11 cellular contexts compared by ENCODE assay signal in genomic region chr11:2446590-2447252, GRCh38. TPM values are rescaled to one million over a fixed set of nuclear protein-coding genes. Genes with fewer than 3 reads are reported as not detected.
DNase-seq lines count a peak whose midpoint lies in the region; ATAC-seq and TF ChIP-seq lines count a peak whose summit lies in the region.
"Had no signal": no experiment of that assay in that cellular context is flagged by ENCODE, and none has a peak within 500 bp of the region (broad histone marks: within the 10 kb centered on the region; RNA-seq: fewer than 3 reads in every experiment).

No MANE protein-coding gene starts in this region.

- peaks cover 32% of the 10 kb centered on the region for H3K4me1 Mint-ChIP-seq in activated CD4-positive, alpha-beta memory T cell treated with anti-CD3 and anti-CD28 coated beads for 36 hours (ENCODE audit: low read depth)

- POLR2A ChIA-PET in activated CD4-positive, alpha-beta memory T cell treated with anti-CD3 and anti-CD28 coated beads for 36 hours (lab: Charles Lee) = no interaction called here

- DNase-seq in Right ventricle myocardium inferior (ENCODE audit: missing footprints) = peak; percentile 82
- no peak for DNase-seq in right cardiac atrium
- DNase-seq in activated CD4-positive, alpha-beta memory T cell treated with anti-CD3 and anti-CD28 coated beads for 36 hours = peak; percentile 36
- peak; percentile 66 to 88 for DNase-seq in left lung
- peak in 1 of 2 donors; percentile 69 for DNase-seq in upper lobe of left lung
- no peak for DNase-seq in SW480 (ENCODE audit: low spot score)
- no peak for DNase-seq in ascending aorta (ENCODE audit: low spot score in 2 of 2)
- DNase-seq: NCI-H187 treated with DMSO at 0.1 percent for 48 hours had no signal

- TF ChIP-seq POLR2A in upper lobe of left lung (IDR thresholded peaks at IDR 0.05) (no peak), gastroesophageal sphincter (IDR thresholded peaks at IDR 0.05) (no peak)

- 66% methylated on average over 15 of the region's 15 CpGs for WGBS in right cardiac atrium
- 36 to 59% methylated on average over 7 to 15 of the region's 15 CpGs for WGBS in upper lobe of left lung, 2 donors
- 53 to 86% methylated on average over 4 to 9 of the region's 15 CpGs for WGBS in gastroesophageal sphincter (ENCODE audit: low coverage in 1 of 2), 2 donors

- no peak for TF ChIP-seq CTCF in left lung (IDR thresholded peaks at IDR 0.05)
- no peak for TF ChIP-seq CTCF in upper lobe of left lung (IDR thresholded peaks at IDR 0.05)
- no peak for TF ChIP-seq CTCF in gastroesophageal sphincter (IDR thresholded peaks at IDR 0.05)
- no peak for TF ChIP-seq CTCF in ascending aorta (IDR thresholded peaks at IDR 0.05)

- no peaks in the 10 kb centered on the region for H3K27me3 ChIP-seq in right cardiac atrium (ENCODE audit: control insufficient read depth, insufficient read depth)
- peaks cover 0 to 35% of the 10 kb centered on the region in 2 donors for H3K27me3 ChIP-seq in left lung
- H3K27me3 ChIP-seq in upper lobe of left lung = no peaks in the 10 kb centered on the region
- H3K27me3 ChIP-seq in gastroesophageal sphincter = peaks cover 95% of the 10 kb centered on the region
- no peaks in the 10 kb centered on the region for H3K27me3 ChIP-seq in ascending aorta

- H3K4me3 Mint-ChIP-seq in activated CD4-positive, alpha-beta memory T cell treated with anti-CD3 and anti-CD28 coated beads for 36 hours = peak overlapping the region; percentile 89

- H3K36me3 Mint-ChIP-seq in activated CD4-positive, alpha-beta memory T cell treated with anti-CD3 and anti-CD28 coated beads for 36 hours = no peaks in the 10 kb centered on the region

- H3K27me3 Mint-ChIP-seq in activated CD4-positive, alpha-beta memory T cell treated with anti-CD3 and anti-CD28 coated beads for 36 hours = no peaks in the 10 kb centered on the region

- no peaks in the 10 kb centered on the region for H3K36me3 ChIP-seq in left lung
- no peaks in the 10 kb centered on the region for H3K36me3 ChIP-seq in upper lobe of left lung
- H3K36me3 ChIP-seq in gastroesophageal sphincter = no peaks in the 10 kb centered on the region
- H3K36me3 ChIP-seq in ascending aorta = no peaks in the 10 kb centered on the region

- no peaks in the 10 kb centered on the region for H3K9me3 Mint-ChIP-seq in activated CD4-positive, alpha-beta memory T cell treated with anti-CD3 and anti-CD28 coated beads for 36 hours

- no peak for ATAC-seq in Right ventricle myocardium inferior
- no peak for ATAC-seq in right cardiac atrium
- no peak for ATAC-seq in left lung
- peak in 1 of 2 donors; percentile 25 for ATAC-seq in upper lobe of left lung (ENCODE audit: low FRiP score in 2 of 2)
- no peak for ATAC-seq in gastroesophageal sphincter
- ATAC-seq: GM12878 had no signal

- H3K9me3 ChIP-seq in right cardiac atrium (ENCODE audit: control insufficient read depth, low read length) = no peaks in the 10 kb centered on the region
- no peaks in the 10 kb centered on the region for H3K9me3 ChIP-seq in left lung
- H3K9me3 ChIP-seq in upper lobe of left lung = no peaks in the 10 kb centered on the region
- H3K9me3 ChIP-seq in gastroesophageal sphincter = peaks cover 0 to 10% (median 0%) of the 10 kb centered on the region in 3 donors
- no peaks in the 10 kb centered on the region for H3K9me3 ChIP-seq in ascending aorta

- H3K27ac ChIP-seq in right cardiac atrium (ENCODE audit: low read length) = no peak overlapping the region
- H3K27ac ChIP-seq in left lung = peak overlapping the region; percentile 19 to 81
- H3K27ac ChIP-seq in upper lobe of left lung = peak overlapping the region; percentile 37 to 87 (median 76)
- no peak overlapping the region for H3K27ac ChIP-seq in gastroesophageal sphincter
- no peak overlapping the region for H3K27ac ChIP-seq in ascending aorta

- TF ChIP-seq EP300 in upper lobe of left lung (IDR thresholded peaks at IDR 0.05) (no peak), gastroesophageal sphincter (IDR thresholded peaks at IDR 0.05) (no peak)

- intact Hi-C loops in Right ventricle myocardium inferior (cut with DNase I) = loop anchor here (5.0 kb wide), 1 partner anchor 81 kb away; no protein-coding TSS in a partner anchor
- intact Hi-C loops in right cardiac atrium (cut with DNase I) = no loop called here
- intact Hi-C loops in activated CD4-positive, alpha-beta memory T cell treated with anti-CD3 and anti-CD28 coated beads for 36 hours (cut with micrococcal nuclease) = loop anchor here (5.0 kb wide), 2 partner anchors 86 to 441 kb away; partner anchors contain the start of gene CDKN1C
- intact Hi-C loops in left lung (cut with DNase I) = no loop called here
- intact Hi-C loops in ascending aorta (cut with DNase I) = no loop called here

- no peak overlapping the region for H3K4me3 ChIP-seq in right cardiac atrium (ENCODE audit: low read length)
- peak overlapping the region in 1 of 2 donors; percentile 60 for H3K4me3 ChIP-seq in left lung
- H3K4me3 ChIP-seq in upper lobe of left lung = peak overlapping the region in 3 of 4 donors; percentile 58 to 62 (median 61)
- H3K4me3 ChIP-seq in gastroesophageal sphincter = no peak overlapping the region
- no peak overlapping the region for H3K4me3 ChIP-seq in ascending aorta
- H3K4me3 ChIP-seq: GM12878 had no signal

- H3K27ac Mint-ChIP-seq in activated CD4-positive, alpha-beta memory T cell treated with anti-CD3 and anti-CD28 coated beads for 36 hours = peak overlapping the region; percentile 33

- CTCF ChIA-PET in activated CD4-positive, alpha-beta memory T cell treated with anti-CD3 and anti-CD28 coated beads for 36 hours (lab: Charles Lee) = interaction anchor here (1.0 to 1.6 kb wide), 2 partner anchors 86 to 446 kb away, joined by 3 to 5 read pairs; no protein-coding TSS in a partner anchor

- H3K4me1 ChIP-seq in right cardiac atrium (ENCODE audit: control insufficient read depth, insufficient read depth, low read length) (no peaks in the 10 kb centered on the region), left lung (peaks cover 8 to 47% of the 10 kb centered on the region in 2 donors), upper lobe of left lung (peaks cover 25 to 47% (median 31%) of the 10 kb centered on the region in 4 donors), gastroesophageal sphincter (peaks cover 0 to 34% (median 0%) of the 10 kb centered on the region in 3 donors), ascending aorta (no peaks in the 10 kb centered on the region)

RNA-seq across cellular contexts. Expression of gene KCNQ1, which starts 1.9 kb away (rescaled TPM):
- total RNA-seq in Right ventricle myocardium inferior (40.0 TPM), right cardiac atrium (10 to 100 TPM; 36.5 to 46.8 (median 41.0) TPM), left lung (10 to 100 TPM; 33.7 to 37.7 TPM), upper lobe of left lung (10 to 100 TPM; 18.0 to 45.4 (median 32.7) TPM), gastroesophageal sphincter (10 to 100 TPM in 1 of 4 donors, 1 to 10 TPM in 3; 2.6 to 12.7 (median 4.9) TPM), ascending aorta (2.3 TPM)
- 36.4 TPM for polyA plus RNA-seq in right cardiac atrium
- 10 to 100 TPM; 10.7 to 10.8 TPM for total RNA-seq in activated CD4-positive, alpha-beta memory T cell treated with anti-CD3 and anti-CD28 coated beads for 36 hours

RNA-seq across cellular contexts. Expression of gene TRPM5, which starts 2.4 kb away (rescaled TPM):
- not detected for total RNA-seq in Right ventricle myocardium inferior
- not detected for total RNA-seq in right cardiac atrium
- 0.02 TPM for polyA plus RNA-seq in right cardiac atrium
- total RNA-seq in activated CD4-positive, alpha-beta memory T cell treated with anti-CD3 and anti-CD28 coated beads for 36 hours = not detected
- total RNA-seq in left lung = not detected
- not detected for total RNA-seq in upper lobe of left lung
- total RNA-seq in gastroesophageal sphincter = not detected
- total RNA-seq in ascending aorta = not detected
- total RNA-seq: GM12878, myocyte had no signal
- polyA plus RNA-seq: GM12878 had no signal

RNA-seq across cellular contexts. Expression of gene TSSC4, which starts 46.2 kb away (rescaled TPM):
- 31.4 TPM for total RNA-seq in Right ventricle myocardium inferior
- 10 to 100 TPM; 30.5 to 50.4 (median 37.1) TPM for total RNA-seq in right cardiac atrium
- polyA plus RNA-seq in right cardiac atrium = 31.8 TPM
- total RNA-seq in activated CD4-positive, alpha-beta memory T cell treated with anti-CD3 and anti-CD28 coated beads for 36 hours = 10 to 100 TPM; 33.8 to 40.2 TPM
- total RNA-seq in left lung = 10 to 100 TPM; 35.3 to 47.6 TPM
- 10 to 100 TPM; 28.9 to 69.4 (median 50.3) TPM for total RNA-seq in upper lobe of left lung
- total RNA-seq in gastroesophageal sphincter = 10 to 100 TPM; 54.8 to 70.2 (median 66.3) TPM
- total RNA-seq in ascending aorta = 183 TPM

Comparison
In these comparisons a context has a peak if more than half of its experiments do, and no peak if none do; other contexts are left out.
1. DNase-seq: peak in Right ventricle myocardium inferior (single experiment), activated CD4-positive, alpha-beta memory T cell treated with anti-CD3 and anti-CD28 coated beads for 36 hours (single experiment) and left lung (2 of 2); none in right cardiac atrium (0 of 3), SW480 (single experiment) and ascending aorta (0 of 2).
2. intact Hi-C loops: an anchor here in Right ventricle myocardium inferior (5.0 kb wide) and activated CD4-positive, alpha-beta memory T cell treated with anti-CD3 and anti-CD28 coated beads for 36 hours (5.0 kb wide); none called in right cardiac atrium, left lung and ascending aorta.
3. H3K27ac ChIP-seq: peak in left lung (2 of 2) and upper lobe of left lung (4 of 4); none in right cardiac atrium (single experiment), gastroesophageal sphincter (0 of 4) and ascending aorta (0 of 2).
4. H3K4me3 ChIP-seq: peak in upper lobe of left lung (3 of 4); none in right cardiac atrium (single experiment), gastroesophageal sphincter (0 of 2) and ascending aorta (0 of 2).